ENCODE assay signal across 8 cellular contexts in genomic region chr1:75203415-75204277, GRCh38.
DNase-seq lines count a peak whose midpoint lies in the region; ATAC-seq, FAIRE-seq and TF ChIP-seq lines count a peak whose summit lies in the region.

No MANE protein-coding gene starts in this region.

- POLR2A ChIA-PET in K562 (lab: Yijun Ruan, JAX): no interaction called here

- no peak for TF ChIP-seq POLR2A in K562 (conservative IDR thresholded peaks at IDR 0.05)

- no peak overlapping the region for H3K9ac ChIP-seq in K562 (ENCODE audit: insufficient read depth in 1 of 2, low read depth in 2 of 2, low read length in 2 of 2)

- WGBS in K562 (ENCODE audit: insufficient coverage, low coverage, missing lambda C conversion rate): 3% methylated on average over 8 of the region's 8 CpGs

- H3K79me2 ChIP-seq in K562 (ENCODE audit: control insufficient read depth, insufficient read depth, low read length): no peaks in the 10 kb centered on the region

- no peak for TF ChIP-seq EP300 in K562 (IDR thresholded peaks at IDR 0.05; ENCODE audit: low read length)

- peak; percentile 75 to 98 (median 93); a peak in 5 of 6 replicates for TF ChIP-seq CTCF in K562 (IDR thresholded peaks at IDR 0.05 in 2 of 3, conservative IDR thresholded peaks at IDR 0.05 in 1 of 3; ENCODE audit: insufficient read depth in 2 of 3, low read depth in 1 of 3, low read length in 3 of 3)
- TF ChIP-seq CTCF in ascending aorta (IDR thresholded peaks at IDR 0.05): peak in 1 of 3 experiments; percentile 44

- ATAC-seq in GM18870 (IDR thresholded peaks at IDR 0.05; ENCODE audit: unreplicated experiment) (peak; percentile 91), HG03045 (IDR thresholded peaks at IDR 0.05; ENCODE audit: unreplicated experiment) (peak; percentile 77), K562 (peak; percentile 92)

- peak; percentile 64 to 85 for TF ChIP-seq RAD21 in K562 (CRISPR knock-in tag; conservative IDR thresholded peaks at IDR 0.05 in 1 of 2, IDR thresholded peaks at IDR 0.05 in 1 of 2)

- no peaks in the 10 kb centered on the region for H3K27me3 ChIP-seq in K562 (ENCODE audit: control insufficient read depth in 2 of 2, insufficient read depth in 2 of 2, low read length in 2 of 2)
- H3K27me3 ChIP-seq in ascending aorta: no peaks in the 10 kb centered on the region

- no TSS peak for BruUV-seq in K562 (replicated peaks; lab: Mats Ljungman, UMichigan)

- FAIRE-seq in K562 (lab: Jason Lieb, UNC): peak; percentile 87

- intact Hi-C loops in K562 (cut with micrococcal nuclease) (loop anchor here (1.0 to 5.0 kb wide), 2 partner anchors 71 to 431 kb away; partner anchors contain the start of gene LHX8), ascending aorta (cut with DNase I) (loop anchor here (5.0 kb wide), 1 partner anchor 431 kb away; no protein-coding TSS in a partner anchor)

- in situ Hi-C loops in K562 (cut with MboI): loop anchor here (10.0 kb wide), 1 partner anchor 439 kb away; no protein-coding TSS in a partner anchor

- H3K4me3 ChIP-seq in K562 (no peak overlapping the region), ascending aorta (no peak overlapping the region)

- H2AFZ ChIP-seq in K562 (ENCODE audit: low read depth, low read length): no peak overlapping the region

- H3K9me3 ChIP-seq in K562 (replicated peaks; ENCODE audit: control insufficient read depth, insufficient read depth, low read depth, low read length): no peaks in the 10 kb centered on the region
- no peaks in the 10 kb centered on the region for H3K9me3 ChIP-seq in ascending aorta

- no peaks in the 10 kb centered on the region for H3K4me1 ChIP-seq in K562 (replicated peaks in 1 of 2; ENCODE audit: control insufficient read depth in 2 of 2, insufficient read depth in 2 of 2, low read length in 2 of 2)
- no peaks in the 10 kb centered on the region for H3K4me1 ChIP-seq in ascending aorta

- H3K27ac ChIP-seq in K562 (ENCODE audit: extremely low read depth, low read depth, low read length) (no peak overlapping the region), ascending aorta (no peak overlapping the region)

- no peaks in the 10 kb centered on the region for H3K9me1 ChIP-seq in K562 (ENCODE audit: control insufficient read depth, insufficient read depth, low read length)

- H3K36me3 ChIP-seq in K562 (ENCODE audit: control insufficient read depth, insufficient read depth, low read length) (no peaks in the 10 kb centered on the region), ascending aorta (no peaks in the 10 kb centered on the region)

- peak; percentile 37 for DNase-seq in COLO829 (ENCODE audit: low spot score)
- DNase-seq in NCI-H2196 treated with DMSO at 0.1 percent for 48 hours (lab: John Stamatoyannopoulos, UW; ENCODE audit: unreplicated experiment): peak; percentile 8
- peak; percentile 35 to 44 (median 42) for DNase-seq in K562 (ENCODE audit: extremely low read depth in 1 of 4, low spot score in 3 of 4)
- peak; percentile 54 for DNase-seq in kidney tubule cell (ENCODE audit: low spot score)
- no peak for DNase-seq in ascending aorta (ENCODE audit: low spot score in 2 of 2)
- DNase-seq in stimulated activated naive CD4-positive, alpha-beta T cell (lab: John Stamatoyannopoulos, UW): no peak

- CTCF ChIA-PET in K562 (lab: Yijun Ruan, JAX; ENCODE audit: low intra/inter-chr PET ratio): interaction anchor here (0.7 to 5.2 kb wide), 2 partner anchors 432 to 945 kb away, joined by 3 to 53 read pairs; no protein-coding TSS in a partner anchor

- H4K20me1 ChIP-seq in K562 (replicated peaks; ENCODE audit: control insufficient read depth, insufficient read depth, low read length): no peaks in the 10 kb centered on the region

- no peak overlapping the region for H3K4me2 ChIP-seq in K562 (ENCODE audit: insufficient read depth, low read length)

TF ChIP-seq in K562, 482 proteins besides CTCF, POLR2A, EP300 and RAD21:
- TF ChIP-seq SMC3 (conservative IDR thresholded peaks at IDR 0.05; ENCODE audit: insufficient read depth, low read depth, low read length) (peak; percentile 60), NCOA6 (IDR thresholded peaks at IDR 0.05) (0 out of 2 replicates have a peak, but pooled peaks have one; percentile 22), FOXK2 (conservative IDR thresholded peaks at IDR 0.05 in 1 of 2, IDR thresholded peaks at IDR 0.05 in 1 of 2; ENCODE audit: low read depth in 2 of 2) (peak; percentile 52 to 53; a peak in 1 of 4 replicates), ZNF280A (IDR thresholded peaks at IDR 0.05; ENCODE audit: low read depth, partially characterized antibody) (no peak), ARID2 (IDR thresholded peaks at IDR 0.05) (peak; percentile 76), CC2D1A (IDR thresholded peaks at IDR 0.05) (peak; percentile 45; the same call in 1 of the 2 replicates), DEAF1 (CRISPR knock-in tag; IDR thresholded peaks at IDR 0.05) (0 out of 2 replicates have a peak, but pooled peaks have one; percentile 41), FOXA3 (CRISPR knock-in tag; conservative IDR thresholded peaks at IDR 0.05 in 1 of 2, IDR thresholded peaks at IDR 0.05 in 1 of 2) (peak in 1 of 2 experiments; percentile 75; a peak in 2 of 4 replicates)
- TF ChIP-seq, protein P1, sequence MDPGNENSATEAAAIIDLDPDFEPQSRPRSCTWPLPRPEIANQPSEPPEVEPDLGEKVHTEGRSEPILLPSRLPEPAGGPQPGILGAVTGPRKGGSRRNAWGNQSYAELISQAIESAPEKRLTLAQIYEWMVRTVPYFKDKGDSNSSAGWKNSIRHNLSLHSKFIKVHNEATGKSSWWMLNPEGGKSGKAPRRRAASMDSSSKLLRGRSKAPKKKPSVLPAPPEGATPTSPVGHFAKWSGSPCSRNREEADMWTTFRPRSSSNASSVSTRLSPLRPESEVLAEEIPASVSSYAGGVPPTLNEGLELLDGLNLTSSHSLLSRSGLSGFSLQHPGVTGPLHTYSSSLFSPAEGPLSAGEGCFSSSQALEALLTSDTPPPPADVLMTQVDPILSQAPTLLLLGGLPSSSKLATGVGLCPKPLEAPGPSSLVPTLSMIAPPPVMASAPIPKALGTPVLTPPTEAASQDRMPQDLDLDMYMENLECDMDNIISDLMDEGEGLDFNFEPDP (CRISPR knock-in tag; IDR thresholded peaks at IDR 0.05): no peak
TF ChIP-seq in K562: peak in this region for 7.

Comparison
In these comparisons a context has a peak if more than half of its experiments do, and no peak if none do; other contexts are left out.
1. DNase-seq: peak in COLO829 (single experiment), NCI-H2196 treated with DMSO at 0.1 percent for 48 hours (single experiment), K562 (4 of 4) and kidney tubule cell (single experiment); none in ascending aorta (0 of 2) and stimulated activated naive CD4-positive, alpha-beta T cell (0 of 6).
2. Peak in every context shown above with its lines, with median percentiles within 50 percentile points of each other: ATAC-seq.